In genomic region chr14:92719421-92719820, GRCh38 we compare ENCODE assay signal across 1 cellular context.
TF ChIP-seq lines count a peak whose summit lies in the region.

No MANE protein-coding gene starts in this region.

TF ChIP-seq in IMR-90, 13 proteins besides CTCF, POLR2A, EP300 and RAD21 (continued from another document):
- TF ChIP-seq, protein P1, sequence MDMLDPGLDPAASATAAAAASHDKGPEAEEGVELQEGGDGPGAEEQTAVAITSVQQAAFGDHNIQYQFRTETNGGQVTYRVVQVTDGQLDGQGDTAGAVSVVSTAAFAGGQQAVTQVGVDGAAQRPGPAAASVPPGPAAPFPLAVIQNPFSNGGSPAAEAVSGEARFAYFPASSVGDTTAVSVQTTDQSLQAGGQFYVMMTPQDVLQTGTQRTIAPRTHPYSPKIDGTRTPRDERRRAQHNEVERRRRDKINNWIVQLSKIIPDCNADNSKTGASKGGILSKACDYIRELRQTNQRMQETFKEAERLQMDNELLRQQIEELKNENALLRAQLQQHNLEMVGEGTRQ (IDR thresholded peaks at IDR 0.05; ENCODE audit: low read depth, low read length), result no peak
TF ChIP-seq in IMR-90: peak in this region for 0.
